ENCODE assay signal across 8 cellular contexts in the genomic region with DNA sequence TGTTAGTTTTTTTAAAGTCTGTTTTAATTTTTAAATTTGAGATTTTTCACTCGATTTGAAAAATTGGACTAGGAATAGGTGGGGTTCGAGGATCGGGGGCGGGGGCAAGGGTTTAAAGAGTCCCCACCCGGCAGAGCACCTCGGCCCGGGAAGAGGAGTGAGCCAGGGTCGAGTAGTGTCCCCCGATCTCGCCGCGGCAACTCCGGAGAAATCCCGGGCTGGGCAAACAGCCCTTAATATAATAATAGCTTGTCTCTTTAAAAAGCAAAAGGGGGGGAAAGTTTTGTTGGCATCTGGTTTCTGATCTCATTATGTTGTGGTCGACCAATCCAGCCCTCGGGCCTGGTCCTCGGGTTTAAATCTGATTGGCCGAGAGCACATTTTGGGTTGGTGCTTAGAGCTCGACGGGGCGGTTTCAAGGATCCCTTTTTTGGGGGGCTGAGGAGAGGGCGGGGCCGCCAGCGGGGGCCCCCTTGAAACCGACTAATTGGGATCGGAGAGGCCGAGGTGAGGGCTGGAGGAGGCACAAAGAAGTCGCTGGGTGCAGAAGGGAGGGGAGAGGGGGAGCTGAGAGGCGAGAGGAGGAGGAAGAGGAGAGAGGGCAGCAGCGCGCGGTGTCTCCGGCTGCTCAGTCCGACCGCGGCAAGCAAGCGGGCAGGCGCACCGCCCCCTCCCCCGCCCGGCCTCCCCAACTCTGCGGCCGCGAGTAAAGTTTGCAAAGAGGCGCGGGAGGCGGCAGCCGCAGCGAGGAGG. TPM values are rescaled to one million over a fixed set of nuclear protein-coding genes. Genes with fewer than 3 reads are reported as not detected.
DNase-seq lines count a peak whose midpoint lies in the region; ATAC-seq, FAIRE-seq and TF ChIP-seq lines count a peak whose summit lies in the region.

A gene (plus strand): TSS at position 631 of the 753 bp plus-strand sequence. CDS start 205 bp downstream, outside the sequence.

- intact Hi-C loops in esophagus muscularis mucosa (cut with DNase I): no loop called here

- H3K4me3 ChIP-seq in esophagus muscularis mucosa (peak within 1 kb of the TSS; percentile 56 to 86 (median 66)), mucosa of rectum (ENCODE audit: low read length in 2 of 2) (peak within 1 kb of the TSS; percentile 67 to 74)

- TF ChIP-seq EP300 in esophagus muscularis mucosa (IDR thresholded peaks at IDR 0.05): no peak

- peaks cover 5 to 40% (median 36%) of the 10 kb centered on the region in 4 donors for H3K4me1 ChIP-seq in esophagus muscularis mucosa
- H3K4me1 ChIP-seq in mucosa of rectum (ENCODE audit: control insufficient read depth in 2 of 2, insufficient read depth in 2 of 2, low read length in 2 of 2): peaks cover 8 to 10% of the 10 kb centered on the region in 2 donors

- peaks cover 0 to 50% (median 17%) of the 10 kb centered on the region in 4 donors for H3K27me3 ChIP-seq in esophagus muscularis mucosa
- H3K27me3 ChIP-seq in mucosa of rectum (ENCODE audit: control insufficient read depth in 2 of 2, insufficient read depth in 2 of 2, low read length in 2 of 2): peaks cover 16 to 25% of the 10 kb centered on the region in 2 donors

- H3K27ac ChIP-seq in esophagus muscularis mucosa (replicated peaks in 1 of 4): peak within 1 kb of the TSS; percentile 53 to 83 (median 78)
- peak within 1 kb of the TSS; percentile 65 to 68 for H3K27ac ChIP-seq in mucosa of rectum (ENCODE audit: low read depth in 2 of 2, low read length in 2 of 2)

- DNase-seq in HS-5 (ENCODE audit: low read depth) (peak; percentile 94), NCI-H82 (lab: John Stamatoyannopoulos, UW) (peak; percentile 99), esophagus muscularis mucosa (ENCODE audit: extremely low spot score) (peak; percentile 98)
- DNase-seq in activated CD8-positive, alpha-beta memory T cell treated with anti-CD3 and anti-CD28 coated beads, Interleukin-2, amount 50 U/mL, for 4 hours: peak; percentile 47
- DNase-seq in stimulated activated naive CD4-positive, alpha-beta T cell treated with Interleukin-2 at 50 U/mL for 16 hours (lab: John Stamatoyannopoulos, UW): peak; percentile 11

- H3K36me3 ChIP-seq in esophagus muscularis mucosa: no peaks in the 10 kb centered on the region
- H3K36me3 ChIP-seq in mucosa of rectum (ENCODE audit: control insufficient read depth in 2 of 2, insufficient read depth in 2 of 2, low read length in 2 of 2): no peaks in the 10 kb centered on the region

- WGBS in esophagus muscularis mucosa: under 1% methylated on average over 41 of the region's 49 CpGs

- H3K9ac ChIP-seq in mucosa of rectum (ENCODE audit: low read depth in 1 of 2, low read length in 2 of 2): peak within 1 kb of the TSS; percentile 47 to 62

- no peak for ATAC-seq in HG02642 (IDR thresholded peaks at IDR 0.05; ENCODE audit: poor library complexity, unreplicated experiment)

- H3K9me3 ChIP-seq in esophagus muscularis mucosa: no peaks in the 10 kb centered on the region
- H3K9me3 ChIP-seq in mucosa of rectum (ENCODE audit: control insufficient read depth in 2 of 2, low read length in 2 of 2): no peaks in the 10 kb centered on the region

- TF ChIP-seq CTCF in esophagus muscularis mucosa (IDR thresholded peaks at IDR 0.05): no peak

- no peak for TF ChIP-seq POLR2A in esophagus muscularis mucosa (IDR thresholded peaks at IDR 0.05; ENCODE audit: low read depth)

- peak; percentile 99 for FAIRE-seq in G401.6 (lab: Jason Lieb, UNC)

RNA-seq across cellular contexts. Expression of the gene that starts here (rescaled TPM):
- total RNA-seq in esophagus muscularis mucosa: 1 to 10 TPM; 1.7 to 3.4 (median 1.9) TPM

Comparison
In these comparisons a context has a peak if more than half of its experiments do, and no peak if none do; other contexts are left out.
1. DNase-seq: peak in every context shown above with its lines; median percentile 99 in NCI-H82; 98 in esophagus muscularis mucosa; 94 in HS-5; 47 in activated CD8-positive, alpha-beta memory T cell treated with anti-CD3 and anti-CD28 coated beads, Interleukin-2, amount 50 U/mL, for 4 hours; 11 in stimulated activated naive CD4-positive, alpha-beta T cell treated with Interleukin-2 at 50 U/mL for 16 hours.